ENCODE assay signal across 9 cellular contexts in the genomic region with DNA sequence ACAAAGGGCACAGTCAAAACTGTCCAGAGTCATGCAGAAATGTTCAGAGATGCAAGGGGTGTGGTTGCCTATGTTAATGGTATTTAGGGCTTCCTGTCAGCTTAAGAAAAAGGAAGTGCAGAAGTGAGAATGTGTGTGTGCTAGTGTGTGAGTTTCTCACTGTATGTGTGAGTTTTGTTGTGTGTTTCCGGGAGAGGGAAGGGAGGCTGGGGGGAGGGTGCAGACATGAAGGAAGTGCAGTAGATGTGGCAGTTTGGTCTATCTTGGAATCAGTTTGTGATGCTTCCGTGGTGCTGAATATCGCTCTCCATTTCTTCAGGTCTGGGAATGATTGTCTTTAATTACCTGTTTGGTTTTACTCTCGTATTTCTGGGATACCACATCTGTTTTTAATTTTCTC. TPM values are rescaled to one million over a fixed set of nuclear protein-coding genes. Genes with fewer than 3 reads are reported as not detected.
A peak's percentile ranks its signal among the peaks of the same experiment; 100 is the strongest.
DNase-seq lines count a peak whose midpoint lies in the region; ATAC-seq and TF ChIP-seq lines count a peak whose summit lies in the region.
"Had no signal": no experiment of that assay in that cellular context is flagged by ENCODE, and none has a peak within 500 bp of the region (broad histone marks: within the 10 kb centered on the region; RNA-seq: fewer than 3 reads in every experiment).

No MANE protein-coding gene starts in this region.

- no peaks in the 10 kb centered on the region for H3K4me1 ChIP-seq in Peyer's patch

- H3K27me3 ChIP-seq in Peyer's patch: no peaks in the 10 kb centered on the region

- peak overlapping the region in 1 of 4 donors; percentile 49 for H3K27ac ChIP-seq in Peyer's patch

- no peaks in the 10 kb centered on the region for H3K9me3 ChIP-seq in Peyer's patch

- ATAC-seq in GM18517 (IDR thresholded peaks at IDR 0.05; ENCODE audit: unreplicated experiment) (peak; percentile 98), HG02840 (IDR thresholded peaks at IDR 0.05; ENCODE audit: low FRiP score, unreplicated experiment) (peak; percentile 67)

- no peaks in the 10 kb centered on the region for H3K36me3 ChIP-seq in Peyer's patch

- no peak for TF ChIP-seq POLR2A in Peyer's patch (IDR thresholded peaks at IDR 0.05)

- no peak for TF ChIP-seq CTCF in Peyer's patch (IDR thresholded peaks at IDR 0.05)

- peak in 2 of 3 donors; percentile 85 to 87 for DNase-seq in Peyer's patch
- DNase-seq in activated gamma-delta T cell treated with anti-CD3 and anti-CD28 coated beads, Interleukin-2, amount 50 U/mL, for 16 hours (ENCODE audit: low read depth): peak; percentile 42
- peak; percentile 15 for DNase-seq in stimulated activated CD4-positive, alpha-beta T cell treated with anti-CD3 and anti-CD28 coated beads, Interleukin-12 subunit alpha, Interleukin-12 subunit beta, amount 100 ng/mL, for 4 hours
- no peak for DNase-seq in NCI-H2107 (lab: John Stamatoyannopoulos, UW)
- no peak for DNase-seq in NCI-H2196 treated with DMSO at 0.1 percent for 48 hours (lab: John Stamatoyannopoulos, UW; ENCODE audit: unreplicated experiment)
- DNase-seq in cerebellum (ENCODE audit: low spot score): no peak

- H3K4me3 ChIP-seq in Peyer's patch: no peak overlapping the region

RNA-seq across cellular contexts. Expression of a gene that starts 16.5 kb away (rescaled TPM):
- total RNA-seq in Peyer's patch (not detected), cerebellum (not detected)
- total RNA-seq: NCI-H460 had no signal

Comparison
In these comparisons a context has a peak if more than half of its experiments do, and no peak if none do; other contexts are left out.
1. DNase-seq: peak in Peyer's patch (2 of 3), activated gamma-delta T cell treated with anti-CD3 and anti-CD28 coated beads, Interleukin-2, amount 50 U/mL, for 16 hours (single experiment) and stimulated activated CD4-positive, alpha-beta T cell treated with anti-CD3 and anti-CD28 coated beads, Interleukin-12 subunit alpha, Interleukin-12 subunit beta, amount 100 ng/mL, for 4 hours (single experiment); none in NCI-H2107 (single experiment), NCI-H2196 treated with DMSO at 0.1 percent for 48 hours (single experiment) and cerebellum (single experiment).